ENCODE assay signal across 1 cellular context in genomic region chr2:25617948-25618646, GRCh38.
A peak's percentile ranks its signal among the peaks of the same experiment; 100 is the strongest.
TF ChIP-seq lines count a peak whose summit lies in the region.

No MANE protein-coding gene starts in this region.

TF ChIP-seq in HepG2, 621 proteins besides CTCF, POLR2A, EP300 and RAD21 (continued from another document):
- TF ChIP-seq PRDM10 (CRISPR knock-in tag; IDR thresholded peaks at IDR 0.05; ENCODE audit: low read depth) = no peak
- no peak for TF ChIP-seq KAT7 (CRISPR knock-in tag; IDR thresholded peaks at IDR 0.05; ENCODE audit: borderline replicate concordance)
- TF ChIP-seq ATF1 (CRISPR knock-in tag; IDR thresholded peaks at IDR 0.05) = 0 out of 2 replicates have a peak, but pooled peaks have one; percentile 25
